In genomic region chr19:55373318-55373992, GRCh38 we compare ENCODE assay signal across 19 cellular contexts. TPM values are rescaled to one million over a fixed set of nuclear protein-coding genes. Genes with fewer than 3 reads are reported as not detected.
DNase-seq lines count a peak whose midpoint lies in the region; ATAC-seq and TF ChIP-seq lines count a peak whose summit lies in the region.
"Had no signal": no experiment of that assay in that cellular context is flagged by ENCODE, and none has a peak within 500 bp of the region (broad histone marks: within the 10 kb centered on the region; RNA-seq: fewer than 3 reads in every experiment).

No MANE protein-coding gene starts in this region.

- DNase-seq in Karpas-422 (peak; percentile 51), neural progenitor cell (ENCODE audit: low spot score) (no peak), DMS 273 (lab: John Stamatoyannopoulos, UW; ENCODE audit: unreplicated experiment) (no peak), COR-L47 (lab: John Stamatoyannopoulos, UW) (no peak), left lung (no peak), hypothalamus (lab: John Stamatoyannopoulos, UW) (no peak)
- DNase-seq: activated effector memory CD4-positive, alpha-beta T cell treated with Interleukin-2 at 50 U/mL for 16 hours; anterior cingulate cortex; heart left ventricle; left cardiac atrium; naive thymus-derived CD4-positive, alpha-beta T cell; NCI-H1417; stimulated activated CD4-positive, alpha-beta T cell treated with anti-CD3 and anti-CD28 coated beads, Interleukin-4, amount 100 ng/mL, for 1 hour had no signal

- no peak overlapping the region for H3K27ac ChIP-seq in Karpas-422 (ENCODE audit: low read length)
- H3K27ac ChIP-seq in neural progenitor cell: no peak overlapping the region
- H3K27ac ChIP-seq in left lung: no peak overlapping the region
- H3K27ac ChIP-seq: coronary artery, heart left ventricle had no signal

- peaks cover 33% of the 10 kb centered on the region for H3K27me3 Mint-ChIP-seq in neural progenitor cell (ENCODE audit: insufficient read depth, low read depth)

- no peaks in the 10 kb centered on the region for H3K9me2 ChIP-seq in Karpas-422 (replicated peaks; ENCODE audit: insufficient read depth, low read length)

- H3K9me3 ChIP-seq in ES-I3 (ENCODE audit: control insufficient read depth, insufficient read depth, low read length): no peaks in the 10 kb centered on the region
- no peaks in the 10 kb centered on the region for H3K9me3 ChIP-seq in Karpas-422 (ENCODE audit: low read length)
- H3K9me3 ChIP-seq in neural progenitor cell (ENCODE audit: low read depth): no peaks in the 10 kb centered on the region
- no peaks in the 10 kb centered on the region for H3K9me3 ChIP-seq in left lung
- H3K9me3 ChIP-seq: heart left ventricle, upper lobe of left lung had no signal

- H2AFZ ChIP-seq in Karpas-422 (ENCODE audit: low read length): no peak overlapping the region
- H2AFZ ChIP-seq in neural progenitor cell (replicated peaks): no peak overlapping the region

- no peak overlapping the region for H3K4me2 ChIP-seq in Karpas-422 (ENCODE audit: low read depth, low read length, poor library complexity, severe bottlenecking)
- peak overlapping the region; percentile 54 for H3K4me2 ChIP-seq in neural progenitor cell

- H4K20me1 ChIP-seq in Karpas-422 (ENCODE audit: insufficient read depth, low read depth, low read length) (peaks cover 8% of the 10 kb centered on the region; the same call in 1 of the 2 replicates), neural progenitor cell (ENCODE audit: low read depth) (no peaks in the 10 kb centered on the region)

- H3K27me3 ChIP-seq in Karpas-422 (ENCODE audit: low read length): no peaks in the 10 kb centered on the region
- peaks cover 88% of the 10 kb centered on the region for H3K27me3 ChIP-seq in neural progenitor cell
- peaks cover 37 to 94% of the 10 kb centered on the region in 2 donors for H3K27me3 ChIP-seq in left lung

- TF ChIP-seq CTCF in neural progenitor cell (IDR thresholded peaks at IDR 0.05): no peak
- no peak for TF ChIP-seq CTCF in left lung (IDR thresholded peaks at IDR 0.05)

- H3K4me1 ChIP-seq in ES-I3 (ENCODE audit: insufficient read depth, low read length) (peaks cover 42% of the 10 kb centered on the region), Karpas-422 (ENCODE audit: low read length) (peaks cover 11% of the 10 kb centered on the region), neural progenitor cell (peaks cover 38% of the 10 kb centered on the region), left lung (peaks cover 5 to 11% of the 10 kb centered on the region in 2 donors)

- H3K4me1 Mint-ChIP-seq in neural progenitor cell: peaks cover 27% of the 10 kb centered on the region

- intact Hi-C loops in left lung (cut with DNase I): no loop called here

- H3K4me3 ChIP-seq in Karpas-422 (ENCODE audit: low read length): no peak overlapping the region
- no peak overlapping the region for H3K4me3 ChIP-seq in neural progenitor cell
- H3K4me3 ChIP-seq in left lung: no peak overlapping the region
- H3K4me3 ChIP-seq: coronary artery, heart left ventricle, upper lobe of left lung had no signal

- H3K36me3 ChIP-seq in ES-I3 (ENCODE audit: insufficient read depth, low read length) (no peaks in the 10 kb centered on the region), Karpas-422 (ENCODE audit: insufficient read depth, low read length) (no peaks in the 10 kb centered on the region), neural progenitor cell (no peaks in the 10 kb centered on the region), left lung (no peaks in the 10 kb centered on the region)
- H3K36me3 ChIP-seq: heart left ventricle, upper lobe of left lung had no signal

- no peaks in the 10 kb centered on the region for H3K36me3 Mint-ChIP-seq in neural progenitor cell

- ATAC-seq in esophagus mucosa (peak; percentile 16), left lung (no peak)
- ATAC-seq: heart left ventricle; left cardiac atrium; naive thymus-derived CD4-positive, alpha-beta T cell had no signal

- peak overlapping the region; percentile 40 for H3K4me3 Mint-ChIP-seq in neural progenitor cell
- H3K4me3 Mint-ChIP-seq: naive thymus-derived CD4-positive, alpha-beta T cell had no signal

- peaks cover 34% of the 10 kb centered on the region for H3F3A ChIP-seq in neural progenitor cell (ENCODE audit: low read depth)

- peak overlapping the region; percentile 57 for H3K27ac Mint-ChIP-seq in neural progenitor cell

- peak overlapping the region; percentile 35; the same call in 1 of the 2 replicates for H3K9ac ChIP-seq in ES-I3 (ENCODE audit: low read depth, low read length)
- no peak overlapping the region for H3K9ac ChIP-seq in Karpas-422 (ENCODE audit: low read length)
- H3K9ac ChIP-seq in neural progenitor cell: no peak overlapping the region

- H3K79me2 ChIP-seq in Karpas-422 (ENCODE audit: low read length) (no peaks in the 10 kb centered on the region), neural progenitor cell (ENCODE audit: low read depth) (no peaks in the 10 kb centered on the region)

- no peaks in the 10 kb centered on the region for H3K9me3 Mint-ChIP-seq in neural progenitor cell

RNA-seq across cellular contexts. Expression of gene TMEM190, which starts 3.2 kb away (rescaled TPM):
- total RNA-seq in Karpas-422 (2014; rRNA removed; shearing (Covaris generic); ENCODE audit: low replicate concordance): not detected in 2 replicates
- total RNA-seq in esophagus mucosa (not detected), neural progenitor cell (ENCODE audit: low replicate concordance) (not detected in 2 replicates), left lung (1 to 10 TPM in 1 of 2 donors, not detected in 1; 9.3 TPM)
- total RNA-seq: epithelial cell of proximal tubule; heart left ventricle; left cardiac atrium; naive thymus-derived CD4-positive, alpha-beta T cell; renal cortical epithelial cell had no signal

RNA-seq across cellular contexts. Expression of gene IL11, which starts 3.2 kb away (rescaled TPM):
- total RNA-seq in Karpas-422 (2014; rRNA removed; shearing (Covaris generic); ENCODE audit: low replicate concordance): 0.40 and 0.41 TPM in 2 replicates
- total RNA-seq in esophagus mucosa (0.24 TPM), neural progenitor cell (ENCODE audit: low replicate concordance) (0.06 and 0.62 TPM in 2 replicates), left lung (under 1 TPM; 0.10 to 0.44 TPM)
- total RNA-seq: left cardiac atrium had no signal

RNA-seq across cellular contexts. Expression of gene GARIN5B, which starts 10.4 kb away (rescaled TPM):
- total RNA-seq in Karpas-422 (2014; rRNA removed; shearing (Covaris generic); ENCODE audit: low replicate concordance): not detected in 2 replicates
- total RNA-seq in esophagus mucosa (not detected), neural progenitor cell (ENCODE audit: low replicate concordance) (0.09 TPM in 1 of 2 replicates, not detected in the other), left lung (not detected)
- total RNA-seq: epithelial cell of proximal tubule; heart left ventricle; left cardiac atrium; naive thymus-derived CD4-positive, alpha-beta T cell; renal cortical epithelial cell; upper lobe of left lung had no signal

RNA-seq across cellular contexts. Expression of gene TMEM238, which starts 10.6 kb away (rescaled TPM):
- 0.89 and 8.0 TPM in 2 replicates for total RNA-seq in Karpas-422 (2014; rRNA removed; shearing (Covaris generic); ENCODE audit: low replicate concordance)
- 25.6 TPM for total RNA-seq in esophagus mucosa
- 0.15 TPM in 1 of 2 replicates, not detected in the other for total RNA-seq in neural progenitor cell (ENCODE audit: low replicate concordance)
- 10 to 100 TPM; 25.3 to 33.9 TPM for total RNA-seq in left lung

RNA-seq across cellular contexts. Expression of gene RPL28, which starts 12.3 kb away (rescaled TPM):
- 959 and 1,311 TPM in 2 replicates for total RNA-seq in Karpas-422 (2014; rRNA removed; shearing (Covaris generic); ENCODE audit: low replicate concordance)
- total RNA-seq in esophagus mucosa (1,895 TPM), neural progenitor cell (ENCODE audit: low replicate concordance) (1,017 and 1,124 TPM in 2 replicates), left lung (1,000 to 10,000 TPM; 1,601 to 1,774 TPM)
